In genomic region chr22:27170491-27170890, GRCh38 we compare ENCODE assay signal across 2 cellular contexts.
TF ChIP-seq lines count a peak whose summit lies in the region.

No MANE protein-coding gene starts in this region.

TF ChIP-seq in IMR-90, 13 proteins besides CTCF, POLR2A, EP300 and RAD21:
- TF ChIP-seq MAZ (IDR thresholded peaks at IDR 0.05; ENCODE audit: borderline replicate concordance, low read depth, low read length) (no peak), FOS (IDR thresholded peaks at IDR 0.05; ENCODE audit: low read depth, low read length) (peak; percentile 45; the same call in 1 of the 2 replicates), CHD1 (IDR thresholded peaks at IDR 0.05; ENCODE audit: low read depth, low read length) (no peak), RCOR1 (IDR thresholded peaks at IDR 0.05; ENCODE audit: insufficient replicate concordance, low read length) (no peak), NFE2L2 (IDR thresholded peaks at IDR 0.05; ENCODE audit: low read depth, low read length) (no peak), SMC3 (IDR thresholded peaks at IDR 0.05; ENCODE audit: low read depth, low read length) (no peak), BHLHE40 (IDR thresholded peaks at IDR 0.05; ENCODE audit: low read depth, low read length) (0 out of 2 replicates have a peak, but pooled peaks have one; percentile 3), CEBPB (IDR thresholded peaks at IDR 0.05; ENCODE audit: low read depth, low read length) (no peak), MAFK (IDR thresholded peaks at IDR 0.05; ENCODE audit: low read depth, low read length) (no peak), MXI1 (IDR thresholded peaks at IDR 0.05; ENCODE audit: borderline replicate concordance, low read depth, low read length) (no peak)
- TF ChIP-seq, protein P1, sequence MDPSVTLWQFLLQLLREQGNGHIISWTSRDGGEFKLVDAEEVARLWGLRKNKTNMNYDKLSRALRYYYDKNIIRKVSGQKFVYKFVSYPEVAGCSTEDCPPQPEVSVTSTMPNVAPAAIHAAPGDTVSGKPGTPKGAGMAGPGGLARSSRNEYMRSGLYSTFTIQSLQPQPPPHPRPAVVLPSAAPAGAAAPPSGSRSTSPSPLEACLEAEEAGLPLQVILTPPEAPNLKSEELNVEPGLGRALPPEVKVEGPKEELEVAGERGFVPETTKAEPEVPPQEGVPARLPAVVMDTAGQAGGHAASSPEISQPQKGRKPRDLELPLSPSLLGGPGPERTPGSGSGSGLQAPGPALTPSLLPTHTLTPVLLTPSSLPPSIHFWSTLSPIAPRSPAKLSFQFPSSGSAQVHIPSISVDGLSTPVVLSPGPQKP (IDR thresholded peaks at IDR 0.05; ENCODE audit: borderline replicate concordance, low read depth, low read length) = no peak
TF ChIP-seq in IMR-90: peak in this region for 2.

TF ChIP-seq in H1, 55 proteins besides CTCF, POLR2A, EP300 and RAD21:
- TF ChIP-seq SAP30 (IDR thresholded peaks at IDR 0.05; ENCODE audit: insufficient read depth, insufficient replicate concordance, low read length) (no peak), RBBP5 (IDR thresholded peaks at IDR 0.05; ENCODE audit: borderline replicate concordance, low read depth, low read length) (no peak), SIX5 (IDR thresholded peaks at IDR 0.05; ENCODE audit: low read depth, low read length) (no peak), CBX5 (IDR thresholded peaks at IDR 0.05; ENCODE audit: low read depth, low read length) (no peak), KDM4A (IDR thresholded peaks at IDR 0.05; ENCODE audit: low read depth, low read length, severe bottlenecking) (no peak), YY1 (IDR thresholded peaks at IDR 0.05; ENCODE audit: low read depth, low read length) (no peak), ATF2 (IDR thresholded peaks at IDR 0.05; ENCODE audit: low read length) (no peak), GABPA (IDR thresholded peaks at IDR 0.05; ENCODE audit: borderline replicate concordance, insufficient read depth, low read length) (no peak), BRCA1 (IDR thresholded peaks at IDR 0.05; ENCODE audit: low read depth, low read length) (no peak), CHD2 (IDR thresholded peaks at IDR 0.05; ENCODE audit: low read length) (no peak), SIN3A (conservative IDR thresholded peaks at IDR 0.05 in 1 of 2, IDR thresholded peaks at IDR 0.05 in 1 of 2; ENCODE audit: low read depth in 1 of 2, low read length in 2 of 2) (no peak), MAFK (IDR thresholded peaks at IDR 0.05; ENCODE audit: low read depth, low read length) (no peak), CHD1 (IDR thresholded peaks at IDR 0.05; ENCODE audit: low read depth, low read length) (no peak), SP1 (IDR thresholded peaks at IDR 0.05; ENCODE audit: low read depth, low read length) (no peak), BCL11A (IDR thresholded peaks at IDR 0.05; ENCODE audit: low read depth in 2 of 2, low read length in 2 of 2) (no peak), POLR2AphosphoS5 (IDR thresholded peaks at IDR 0.05; ENCODE audit: low read depth, low read length) (no peak), TAF1 (IDR thresholded peaks at IDR 0.05; ENCODE audit: low read depth, low read length) (no peak), TCF12 (IDR thresholded peaks at IDR 0.05; ENCODE audit: low read depth, low read length) (no peak), CBX8 (IDR thresholded peaks at IDR 0.05; ENCODE audit: borderline replicate concordance, low read depth, low read length) (no peak)
- TF ChIP-seq, protein P2, sequence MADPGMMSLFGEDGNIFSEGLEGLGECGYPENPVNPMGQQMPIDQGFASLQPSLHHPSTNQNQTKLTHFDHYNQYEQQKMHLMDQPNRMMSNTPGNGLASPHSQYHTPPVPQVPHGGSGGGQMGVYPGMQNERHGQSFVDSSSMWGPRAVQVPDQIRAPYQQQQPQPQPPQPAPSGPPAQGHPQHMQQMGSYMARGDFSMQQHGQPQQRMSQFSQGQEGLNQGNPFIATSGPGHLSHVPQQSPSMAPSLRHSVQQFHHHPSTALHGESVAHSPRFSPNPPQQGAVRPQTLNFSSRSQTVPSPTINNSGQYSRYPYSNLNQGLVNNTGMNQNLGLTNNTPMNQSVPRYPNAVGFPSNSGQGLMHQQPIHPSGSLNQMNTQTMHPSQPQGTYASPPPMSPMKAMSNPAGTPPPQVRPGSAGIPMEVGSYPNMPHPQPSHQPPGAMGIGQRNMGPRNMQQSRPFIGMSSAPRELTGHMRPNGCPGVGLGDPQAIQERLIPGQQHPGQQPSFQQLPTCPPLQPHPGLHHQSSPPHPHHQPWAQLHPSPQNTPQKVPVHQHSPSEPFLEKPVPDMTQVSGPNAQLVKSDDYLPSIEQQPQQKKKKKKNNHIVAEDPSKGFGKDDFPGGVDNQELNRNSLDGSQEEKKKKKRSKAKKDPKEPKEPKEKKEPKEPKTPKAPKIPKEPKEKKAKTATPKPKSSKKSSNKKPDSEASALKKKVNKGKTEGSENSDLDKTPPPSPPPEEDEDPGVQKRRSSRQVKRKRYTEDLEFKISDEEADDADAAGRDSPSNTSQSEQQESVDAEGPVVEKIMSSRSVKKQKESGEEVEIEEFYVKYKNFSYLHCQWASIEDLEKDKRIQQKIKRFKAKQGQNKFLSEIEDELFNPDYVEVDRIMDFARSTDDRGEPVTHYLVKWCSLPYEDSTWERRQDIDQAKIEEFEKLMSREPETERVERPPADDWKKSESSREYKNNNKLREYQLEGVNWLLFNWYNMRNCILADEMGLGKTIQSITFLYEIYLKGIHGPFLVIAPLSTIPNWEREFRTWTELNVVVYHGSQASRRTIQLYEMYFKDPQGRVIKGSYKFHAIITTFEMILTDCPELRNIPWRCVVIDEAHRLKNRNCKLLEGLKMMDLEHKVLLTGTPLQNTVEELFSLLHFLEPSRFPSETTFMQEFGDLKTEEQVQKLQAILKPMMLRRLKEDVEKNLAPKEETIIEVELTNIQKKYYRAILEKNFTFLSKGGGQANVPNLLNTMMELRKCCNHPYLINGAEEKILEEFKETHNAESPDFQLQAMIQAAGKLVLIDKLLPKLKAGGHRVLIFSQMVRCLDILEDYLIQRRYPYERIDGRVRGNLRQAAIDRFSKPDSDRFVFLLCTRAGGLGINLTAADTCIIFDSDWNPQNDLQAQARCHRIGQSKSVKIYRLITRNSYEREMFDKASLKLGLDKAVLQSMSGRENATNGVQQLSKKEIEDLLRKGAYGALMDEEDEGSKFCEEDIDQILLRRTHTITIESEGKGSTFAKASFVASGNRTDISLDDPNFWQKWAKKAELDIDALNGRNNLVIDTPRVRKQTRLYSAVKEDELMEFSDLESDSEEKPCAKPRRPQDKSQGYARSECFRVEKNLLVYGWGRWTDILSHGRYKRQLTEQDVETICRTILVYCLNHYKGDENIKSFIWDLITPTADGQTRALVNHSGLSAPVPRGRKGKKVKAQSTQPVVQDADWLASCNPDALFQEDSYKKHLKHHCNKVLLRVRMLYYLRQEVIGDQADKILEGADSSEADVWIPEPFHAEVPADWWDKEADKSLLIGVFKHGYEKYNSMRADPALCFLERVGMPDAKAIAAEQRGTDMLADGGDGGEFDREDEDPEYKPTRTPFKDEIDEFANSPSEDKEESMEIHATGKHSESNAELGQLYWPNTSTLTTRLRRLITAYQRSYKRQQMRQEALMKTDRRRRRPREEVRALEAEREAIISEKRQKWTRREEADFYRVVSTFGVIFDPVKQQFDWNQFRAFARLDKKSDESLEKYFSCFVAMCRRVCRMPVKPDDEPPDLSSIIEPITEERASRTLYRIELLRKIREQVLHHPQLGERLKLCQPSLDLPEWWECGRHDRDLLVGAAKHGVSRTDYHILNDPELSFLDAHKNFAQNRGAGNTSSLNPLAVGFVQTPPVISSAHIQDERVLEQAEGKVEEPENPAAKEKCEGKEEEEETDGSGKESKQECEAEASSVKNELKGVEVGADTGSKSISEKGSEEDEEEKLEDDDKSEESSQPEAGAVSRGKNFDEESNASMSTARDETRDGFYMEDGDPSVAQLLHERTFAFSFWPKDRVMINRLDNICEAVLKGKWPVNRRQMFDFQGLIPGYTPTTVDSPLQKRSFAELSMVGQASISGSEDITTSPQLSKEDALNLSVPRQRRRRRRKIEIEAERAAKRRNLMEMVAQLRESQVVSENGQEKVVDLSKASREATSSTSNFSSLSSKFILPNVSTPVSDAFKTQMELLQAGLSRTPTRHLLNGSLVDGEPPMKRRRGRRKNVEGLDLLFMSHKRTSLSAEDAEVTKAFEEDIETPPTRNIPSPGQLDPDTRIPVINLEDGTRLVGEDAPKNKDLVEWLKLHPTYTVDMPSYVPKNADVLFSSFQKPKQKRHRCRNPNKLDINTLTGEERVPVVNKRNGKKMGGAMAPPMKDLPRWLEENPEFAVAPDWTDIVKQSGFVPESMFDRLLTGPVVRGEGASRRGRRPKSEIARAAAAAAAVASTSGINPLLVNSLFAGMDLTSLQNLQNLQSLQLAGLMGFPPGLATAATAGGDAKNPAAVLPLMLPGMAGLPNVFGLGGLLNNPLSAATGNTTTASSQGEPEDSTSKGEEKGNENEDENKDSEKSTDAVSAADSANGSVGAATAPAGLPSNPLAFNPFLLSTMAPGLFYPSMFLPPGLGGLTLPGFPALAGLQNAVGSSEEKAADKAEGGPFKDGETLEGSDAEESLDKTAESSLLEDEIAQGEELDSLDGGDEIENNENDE (IDR thresholded peaks at IDR 0.05; ENCODE audit: insufficient replicate concordance, low read length) = no peak
TF ChIP-seq in H1: peak in this region for 0.
